9 cellular contexts compared by ENCODE assay signal in genomic region chr2:218367415-218368149, GRCh38.
A peak's percentile ranks its signal among the peaks of the same experiment; 100 is the strongest.
DNase-seq lines count a peak whose midpoint lies in the region; ATAC-seq and TF ChIP-seq lines count a peak whose summit lies in the region.
"Had no signal": no experiment of that assay in that cellular context is flagged by ENCODE, and none has a peak within 500 bp of the region (broad histone marks: within the 10 kb centered on the region; RNA-seq: fewer than 3 reads in every experiment).

No MANE protein-coding gene starts in this region.

- H4K20me1 ChIP-seq in MM.1S (ENCODE audit: insufficient read depth, low read length) = no peaks in the 10 kb centered on the region

- no peaks in the 10 kb centered on the region for H3K9me2 ChIP-seq in MM.1S (replicated peaks; ENCODE audit: insufficient read depth, low read length)

- H3F3A ChIP-seq in MM.1S (ENCODE audit: insufficient read depth, low read length) = peaks cover 4% of the 10 kb centered on the region; the same call in 1 of the 2 replicates

- peak; percentile 93 for ATAC-seq in GM21786 (IDR thresholded peaks at IDR 0.05; ENCODE audit: unreplicated experiment)
- ATAC-seq in effector memory CD8-positive, alpha-beta T cell (replicated peaks) = peak; percentile 87

- peak overlapping the region; percentile 96 for H2AFZ ChIP-seq in MM.1S (ENCODE audit: low read length)

- H3K27ac Mint-ChIP-seq in effector memory CD8-positive, alpha-beta T cell = peak overlapping the region; percentile 82 to 87

- H3K4me1 Mint-ChIP-seq in effector memory CD8-positive, alpha-beta T cell (ENCODE audit: low read depth in 2 of 2) = peaks cover 5 to 6% of the 10 kb centered on the region in 2 donors

- no peaks in the 10 kb centered on the region for H3K27me3 ChIP-seq in MM.1S (replicated peaks; ENCODE audit: insufficient read depth, low read length)

- H3K27me3 Mint-ChIP-seq in effector memory CD8-positive, alpha-beta T cell = no peaks in the 10 kb centered on the region

- no peaks in the 10 kb centered on the region for H3K79me2 ChIP-seq in MM.1S (ENCODE audit: low read length)

- H3K27ac ChIP-seq in MM.1S (ENCODE audit: low read length) = no peak overlapping the region
- H3K27ac ChIP-seq: epithelial cell of prostate had no signal

- no peaks in the 10 kb centered on the region for H3K9me3 Mint-ChIP-seq in effector memory CD8-positive, alpha-beta T cell

- H3K4me3 Mint-ChIP-seq in effector memory CD8-positive, alpha-beta T cell = peak overlapping the region; percentile 69 to 81

- H3K4me3 ChIP-seq in MM.1S (ENCODE audit: low read length) = peak overlapping the region; percentile 64

- H3K9me3 ChIP-seq in MM.1S (replicated peaks; ENCODE audit: insufficient read depth, low read length) = no peaks in the 10 kb centered on the region

- DNase-seq in ELF-1 (ENCODE audit: low read depth, low spot score) (peak; percentile 82), MM.1S (peak; percentile 66), midbrain (lab: John Stamatoyannopoulos, UW) (peak; percentile 58), NCI-H1105 (lab: John Stamatoyannopoulos, UW) (no peak)
- peak; percentile 39 to 57 for DNase-seq in activated CD8-positive, alpha-beta memory T cell treated with anti-CD3 and anti-CD28 coated beads for 1 hour (ENCODE audit: extremely low read depth in 1 of 2, low read depth in 1 of 2)
- peak; percentile 60 to 66 (median 60) for DNase-seq in effector memory CD8-positive, alpha-beta T cell
- DNase-seq in stimulated activated CD8-positive, alpha-beta memory T cell treated with anti-CD3 and anti-CD28 coated beads, Interleukin-2, amount 100 ng/mL, for 1 hour (ENCODE audit: low read depth in 2 of 2) = peak; percentile 39 to 40

- peak overlapping the region; percentile 54; the same call in 1 of the 2 replicates for H3K9ac ChIP-seq in MM.1S (ENCODE audit: low read length)

- peaks cover 13% of the 10 kb centered on the region for H3K36me3 Mint-ChIP-seq in effector memory CD8-positive, alpha-beta T cell (ENCODE audit: insufficient read depth)

- no peak; the same call in 1 of the 2 replicates for TF ChIP-seq CTCF in MM.1S (IDR thresholded peaks at IDR 0.05; ENCODE audit: low read length)

- H3K36me3 ChIP-seq in MM.1S (replicated peaks; ENCODE audit: insufficient read depth, low read length) = no peaks in the 10 kb centered on the region

- H3K4me1 ChIP-seq in MM.1S (ENCODE audit: low read length) = no peaks in the 10 kb centered on the region

- H3K4me2 ChIP-seq in MM.1S (ENCODE audit: low read depth, low read length) = peak overlapping the region; percentile 88
